20 cellular contexts compared by ENCODE assay signal in the genomic region with DNA sequence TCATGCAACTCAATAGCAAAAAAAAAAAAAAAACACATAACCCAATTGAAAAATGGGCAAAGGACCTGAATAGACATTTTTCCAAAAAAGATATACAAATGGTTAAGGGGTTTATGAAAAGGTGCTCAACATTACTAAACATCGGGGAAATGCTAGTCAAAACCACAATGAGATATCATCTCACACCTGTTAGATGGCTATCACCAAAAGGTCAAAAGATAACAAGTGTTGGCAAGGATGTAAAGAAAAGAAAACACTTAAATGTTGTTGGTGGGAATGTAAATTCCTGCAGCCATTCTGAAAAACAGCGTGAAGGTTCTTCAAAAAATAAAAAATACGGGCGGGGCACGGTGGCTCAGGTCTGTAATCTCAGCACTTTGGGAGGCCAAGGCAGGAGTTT.
DNase-seq lines count a peak whose midpoint lies in the region; ATAC-seq and TF ChIP-seq lines count a peak whose summit lies in the region.
"Had no signal": no experiment of that assay in that cellular context is flagged by ENCODE, and none has a peak within 500 bp of the region (broad histone marks: within the 10 kb centered on the region; RNA-seq: fewer than 3 reads in every experiment).

No MANE protein-coding gene starts in this region.

- H3K27me3 Mint-ChIP-seq in CD4-positive, alpha-beta T cell, result no peaks in the 10 kb centered on the region
- H3K27me3 Mint-ChIP-seq in mesothelial cell of epicardium (ENCODE audit: low read depth), result peaks cover 20% of the 10 kb centered on the region

- peaks cover 93% of the 10 kb centered on the region for H3K4me1 Mint-ChIP-seq in CD4-positive, alpha-beta T cell (ENCODE audit: low read depth)
- no peaks in the 10 kb centered on the region for H3K4me1 Mint-ChIP-seq in mesothelial cell of epicardium
- H3K4me1 Mint-ChIP-seq: neural progenitor cell had no signal

- H3K36me3 Mint-ChIP-seq in CD4-positive, alpha-beta T cell (ENCODE audit: low read depth), result peaks cover 44% of the 10 kb centered on the region
- H3K36me3 Mint-ChIP-seq in mesothelial cell of epicardium, result no peaks in the 10 kb centered on the region
- H3K36me3 Mint-ChIP-seq: neural progenitor cell had no signal

- H3K9me3 ChIP-seq in CD4-positive, alpha-beta T cell (ENCODE audit: control insufficient read depth, low read length), result no peaks in the 10 kb centered on the region
- H3K9me3 ChIP-seq in SU-DHL-6 (ENCODE audit: insufficient read depth, low read length), result no peaks in the 10 kb centered on the region
- no peaks in the 10 kb centered on the region for H3K9me3 ChIP-seq in mucosa of descending colon
- H3K9me3 ChIP-seq: body of pancreas, prostate gland, thoracic aorta had no signal

- H3K9ac ChIP-seq in SU-DHL-6 (ENCODE audit: low read length), result peak overlapping the region; percentile 36
- H3K9ac ChIP-seq: neural progenitor cell had no signal

- H3K36me3 ChIP-seq in GM06990 (ENCODE audit: control insufficient read depth, insufficient read depth, low read length) (no peaks in the 10 kb centered on the region), SU-DHL-6 (ENCODE audit: low read length) (no peaks in the 10 kb centered on the region), mucosa of descending colon (ENCODE audit: low read depth) (no peaks in the 10 kb centered on the region)
- H3K36me3 ChIP-seq: neural progenitor cell, prostate gland, thoracic aorta had no signal

- H3K27me3 ChIP-seq in CD4-positive, alpha-beta T cell (ENCODE audit: control insufficient read depth, insufficient read depth, low read length), result no peaks in the 10 kb centered on the region
- H3K27me3 ChIP-seq in GM06990 (replicated peaks; ENCODE audit: control insufficient read depth, insufficient read depth, low read length), result no peaks in the 10 kb centered on the region
- H3K27me3 ChIP-seq in SU-DHL-6 (ENCODE audit: low read length), result no peaks in the 10 kb centered on the region
- H3K27me3 ChIP-seq: body of pancreas, neural progenitor cell had no signal

- H3K4me3 Mint-ChIP-seq in CD4-positive, alpha-beta T cell, result peak overlapping the region; percentile 72
- H3K4me3 Mint-ChIP-seq in mesothelial cell of epicardium, result no peak overlapping the region
- H3K4me3 Mint-ChIP-seq: neural progenitor cell had no signal

- H3F3A ChIP-seq in SU-DHL-6 (ENCODE audit: insufficient read depth), result peaks cover 74% of the 10 kb centered on the region

- ATAC-seq in CD4-positive, alpha-beta T cell (ENCODE audit: poor library complexity), result no peak
- ATAC-seq in GM18519 (IDR thresholded peaks at IDR 0.05; ENCODE audit: low FRiP score, unreplicated experiment) (no peak), mucosa of descending colon (no peak)
- ATAC-seq: body of pancreas had no signal

- TF ChIP-seq CTCF in CD4-positive, alpha-beta T cell (IDR thresholded peaks at IDR 0.05), result no peak
- TF ChIP-seq CTCF in GM06990 (IDR thresholded peaks at IDR 0.05; ENCODE audit: insufficient read depth, low read length, poor library complexity, severe bottlenecking), result no peak
- no peak for TF ChIP-seq CTCF in SU-DHL-6 (IDR thresholded peaks at IDR 0.05; ENCODE audit: insufficient read depth, low read length, poor library complexity, severe bottlenecking)
- TF ChIP-seq CTCF in mesothelial cell of epicardium (IDR thresholded peaks at IDR 0.05; ENCODE audit: unreplicated experiment), result no peak
- no peak for TF ChIP-seq CTCF in mucosa of descending colon (IDR thresholded peaks at IDR 0.05)

- no peaks in the 10 kb centered on the region for H4K20me1 ChIP-seq in SU-DHL-6 (ENCODE audit: low read depth, low read length)

- peaks cover 18% of the 10 kb centered on the region for H3K9me3 Mint-ChIP-seq in CD4-positive, alpha-beta T cell
- peaks cover 5% of the 10 kb centered on the region for H3K9me3 Mint-ChIP-seq in mesothelial cell of epicardium

- intact Hi-C loops in CD4-positive, alpha-beta T cell (cut with DNase I, micrococcal nuclease), result loop anchor here (5.0 kb wide), 2 partner anchors 62 to 388 kb away; no protein-coding TSS in a partner anchor
- intact Hi-C loops in mucosa of descending colon (cut with DNase I, micrococcal nuclease), result no loop called here

- H3K4me3 ChIP-seq in GM06990 (replicated peaks; ENCODE audit: low read depth, low read length) (peak overlapping the region; percentile 23), SU-DHL-6 (ENCODE audit: insufficient read depth, low read length, poor library complexity, severe bottlenecking) (peak overlapping the region; percentile 0), mucosa of descending colon (no peak overlapping the region)
- H3K4me3 ChIP-seq: body of pancreas, coronary artery, neural progenitor cell, prostate gland, thoracic aorta had no signal

- CTCF ChIA-PET in CD4-positive, alpha-beta T cell (lab: Charles Lee), result no interaction called here

- no peak overlapping the region for H2AFZ ChIP-seq in SU-DHL-6 (ENCODE audit: low read depth, low read length, severe bottlenecking)
- H2AFZ ChIP-seq: neural progenitor cell had no signal

- no peak overlapping the region for H3K27ac ChIP-seq in CD4-positive, alpha-beta T cell (ENCODE audit: low read depth, low read length)
- peak overlapping the region; percentile 99 for H3K27ac ChIP-seq in SU-DHL-6 (ENCODE audit: low read depth, low read length)
- H3K27ac ChIP-seq: body of pancreas, coronary artery, neural progenitor cell, prostate gland, thoracic aorta had no signal

- DNase-seq in CD4-positive, alpha-beta T cell, result no peak
- no peak for DNase-seq in GM06990 (ENCODE audit: extremely low read depth, insufficient read length)
- DNase-seq in central memory CD4-positive, alpha-beta T cell, result peak; percentile 14
- DNase-seq in mesothelial cell of epicardium (ENCODE audit: low spot score in 2 of 2, unreplicated experiment in 2 of 2), result no peak
- no peak for DNase-seq in KG1 (lab: John Stamatoyannopoulos, UW)
- DNase-seq in mucosa of descending colon, result no peak
- DNase-seq: activated gamma-delta T cell treated with Interleukin-2 at 50 U/mL for 16 hours; body of pancreas; hypothalamus; kidney; mesenchymal stem cell; NCI-H1694 treated with DMSO at 0.1 percent for 48 hours; small intestine; stimulated activated CD4-positive, alpha-beta T cell treated with anti-CD3 and anti-CD28 coated beads, Interleukin-4, amount 100 ng/mL, for 4 hours had no signal

- no peaks in the 10 kb centered on the region for H3K9me2 ChIP-seq in SU-DHL-6 (replicated peaks; ENCODE audit: insufficient read depth, low read length)

- no peaks in the 10 kb centered on the region for H3K4me1 ChIP-seq in mucosa of descending colon (ENCODE audit: low read depth)
- H3K4me1 ChIP-seq: body of pancreas, neural progenitor cell, prostate gland had no signal

- H3K27ac Mint-ChIP-seq in CD4-positive, alpha-beta T cell, result peak overlapping the region; percentile 76
- H3K27ac Mint-ChIP-seq in mesothelial cell of epicardium, result no peak overlapping the region
- H3K27ac Mint-ChIP-seq: neural progenitor cell had no signal

- POLR2A ChIA-PET in CD4-positive, alpha-beta T cell (lab: Charles Lee), result no interaction called here

- H3K79me2 ChIP-seq in SU-DHL-6 (ENCODE audit: insufficient read depth, low read length), result peaks cover 27% of the 10 kb centered on the region

- peak overlapping the region; percentile 98 for H3K4me2 ChIP-seq in SU-DHL-6 (ENCODE audit: low read depth, low read length, poor library complexity, severe bottlenecking)
- H3K4me2 ChIP-seq: neural progenitor cell had no signal

Comparison
In these comparisons a context has a peak if more than half of its experiments do, and no peak if none do; other contexts are left out.
1. intact Hi-C loops: an anchor here in CD4-positive, alpha-beta T cell (5.0 kb wide); none called in mucosa of descending colon.